ENCODE assay signal across 6 cellular contexts in genomic region chr6:31794294-31794865, GRCh38. TPM values are rescaled to one million over a fixed set of nuclear protein-coding genes. Genes with fewer than 3 reads are reported as not detected.
DNase-seq lines count a peak whose midpoint lies in the region; ATAC-seq and TF ChIP-seq lines count a peak whose summit lies in the region.

No MANE protein-coding gene starts in this region.

- H3K36me3 ChIP-seq in adrenal gland (replicated peaks in 1 of 2) (peaks cover 0 to 18% of the 10 kb centered on the region in 2 donors), mucosa of rectum (ENCODE audit: control insufficient read depth in 2 of 2, insufficient read depth in 2 of 2, low read length in 2 of 2) (peaks cover 3 to 12% of the 10 kb centered on the region in 2 donors)

- H3K4me3 ChIP-seq in adrenal gland (peak overlapping the region in 3 of 4 donors; percentile 89 to 92 (median 90)), mucosa of rectum (ENCODE audit: low read length in 2 of 2) (peak overlapping the region; percentile 91 to 93)

- WGBS in adrenal gland, 4 donors: 24 to 39% (median 25%) methylated on average over 5 to 7 of the region's 7 CpGs

- TF ChIP-seq POLR2A in adrenal gland (IDR thresholded peaks at IDR 0.05): no peak

- H3K9ac ChIP-seq in mucosa of rectum (ENCODE audit: low read depth in 1 of 2, low read length in 2 of 2): peak overlapping the region; percentile 89 to 98

- intact Hi-C loops in adrenal gland (cut with DNase I): no loop called here

- DNase-seq in SKM-1 treated with dmso at 0.1 percent for 144 hours (lab: John Stamatoyannopoulos, UW; ENCODE audit: unreplicated experiment) (peak; percentile 45), SKM-1 (lab: John Stamatoyannopoulos, UW; ENCODE audit: unreplicated experiment) (no peak), adrenal gland (no peak), cerebellum (ENCODE audit: low spot score) (no peak)

- ATAC-seq in HG02884 (IDR thresholded peaks at IDR 0.05; ENCODE audit: unreplicated experiment): no peak

- H3K27me3 ChIP-seq in adrenal gland (no peaks in the 10 kb centered on the region), mucosa of rectum (ENCODE audit: control insufficient read depth in 2 of 2, insufficient read depth in 2 of 2, low read length in 2 of 2) (no peaks in the 10 kb centered on the region)

- H3K27ac ChIP-seq in adrenal gland (peak overlapping the region; percentile 31 to 100 (median 87)), mucosa of rectum (ENCODE audit: low read depth in 2 of 2, low read length in 2 of 2) (peak overlapping the region; percentile 83 to 85)

- no peaks in the 10 kb centered on the region for H3K9me3 ChIP-seq in adrenal gland (replicated peaks in 1 of 3)
- no peaks in the 10 kb centered on the region for H3K9me3 ChIP-seq in mucosa of rectum (ENCODE audit: control insufficient read depth in 2 of 2, low read length in 2 of 2)

- peaks cover 13 to 23% of the 10 kb centered on the region in 2 donors for H3K4me1 ChIP-seq in adrenal gland (replicated peaks in 1 of 2)
- peaks cover 10 to 13% of the 10 kb centered on the region in 2 donors for H3K4me1 ChIP-seq in mucosa of rectum (ENCODE audit: control insufficient read depth in 2 of 2, insufficient read depth in 2 of 2, low read length in 2 of 2)

- TF ChIP-seq CTCF in adrenal gland (IDR thresholded peaks at IDR 0.05): no peak

RNA-seq across cellular contexts. Expression of gene VARS1, which starts 1.2 kb away (rescaled TPM):
- total RNA-seq in adrenal gland (10 to 100 TPM; 37.8 to 90.8 (median 55.9) TPM), cerebellum (23.0 TPM)
- 10 to 100 TPM; 58.6 to 74.6 (median 59.2) TPM for polyA plus RNA-seq in adrenal gland

RNA-seq across cellular contexts. Expression of gene LSM2, which starts 12.4 kb away (rescaled TPM):
- total RNA-seq in adrenal gland (10 to 100 TPM; 38.2 to 61.3 (median 44.6) TPM), cerebellum (17.7 TPM)
- polyA plus RNA-seq in adrenal gland: 10 to 100 TPM; 28.0 to 55.2 (median 42.8) TPM

RNA-seq across cellular contexts. Expression of gene VWA7, which starts 17.3 kb away (rescaled TPM):
- total RNA-seq in adrenal gland (1 to 10 TPM in 2 of 8 donors, under 1 TPM in 6; 0.17 to 2.3 (median 0.50) TPM), cerebellum (0.36 TPM)
- 1 to 10 TPM in 2 of 3 donors, under 1 TPM in 1; 0.74 to 8.1 (median 1.1) TPM for polyA plus RNA-seq in adrenal gland

RNA-seq across cellular contexts. Expression of gene HSPA1L, which starts 20.7 kb away (rescaled TPM):
- total RNA-seq in adrenal gland (1 to 10 TPM in 7 of 8 donors, under 1 TPM in 1; 0.79 to 3.6 (median 1.9) TPM), cerebellum (4.2 TPM)
- 1 to 10 TPM; 1.0 to 5.3 (median 1.1) TPM for polyA plus RNA-seq in adrenal gland

RNA-seq across cellular contexts. Expression of gene HSPA1A, which starts 21.0 kb away (rescaled TPM):
- total RNA-seq in adrenal gland (100 to 1,000 TPM; 153 to 261 (median 217) TPM), cerebellum (71.1 TPM)
- 10 to 100 TPM; 48.5 to 89.4 (median 84.3) TPM for polyA plus RNA-seq in adrenal gland
